Comparison of ENCODE assay signal across 26 cellular contexts in the genomic region with DNA sequence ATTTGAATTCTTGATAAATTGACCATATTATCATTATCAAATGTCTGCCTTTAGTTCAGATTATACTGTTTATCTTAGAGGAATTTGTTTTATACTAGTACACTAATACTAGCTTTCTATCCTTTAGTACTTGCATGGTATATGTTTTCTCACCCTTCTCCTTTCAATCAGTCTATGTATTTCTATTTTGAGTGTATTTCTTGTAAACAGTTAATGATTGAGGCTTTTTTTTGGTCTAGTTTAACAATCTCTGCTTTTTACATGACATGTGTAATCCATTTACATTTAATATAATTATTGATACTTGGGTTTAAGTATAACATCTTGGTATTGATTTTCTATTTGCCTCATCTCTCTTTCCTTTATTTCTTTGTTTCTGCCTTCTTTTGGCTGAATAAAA.
DNase-seq lines count a peak whose midpoint lies in the region; ATAC-seq, FAIRE-seq and TF ChIP-seq lines count a peak whose summit lies in the region.
"Had no signal": no experiment of that assay in that cellular context is flagged by ENCODE, and none has a peak within 500 bp of the region (broad histone marks: within the 10 kb centered on the region; RNA-seq: fewer than 3 reads in every experiment).

No MANE protein-coding gene starts in this region.

- H3K9ac ChIP-seq in K562 (ENCODE audit: insufficient read depth in 1 of 2, low read depth in 2 of 2, low read length in 2 of 2), result no peak overlapping the region
- H3K9ac ChIP-seq: BLaER1 treated with 17β-estradiol and CSF1 and Interleukin-3, amounts not matched to agents 10 nM and 100 nM had no signal

- peaks cover 0 to 1% of the 10 kb centered on the region in 2 donors for H3K36me3 Mint-ChIP-seq in activated T-cell treated with anti-CD3 and anti-CD28 coated beads, Interleukin-2, amount 50 U/mL, for 72 hours (ENCODE audit: insufficient read depth in 2 of 2)
- H3K36me3 Mint-ChIP-seq: CD8-positive, alpha-beta T cell had no signal

- no peaks in the 10 kb centered on the region for H3K36me3 ChIP-seq in K562 (ENCODE audit: control insufficient read depth, insufficient read depth, low read length)
- H3K36me3 ChIP-seq: BLaER1 treated with 17β-estradiol and CSF1 and Interleukin-3, amounts not matched to agents 10 nM and 100 nM had no signal

- no peaks in the 10 kb centered on the region for H3K9me3 ChIP-seq in K562 (replicated peaks; ENCODE audit: control insufficient read depth, insufficient read depth, low read depth, low read length)
- H3K9me3 ChIP-seq: A549 had no signal

- H3K4me1 Mint-ChIP-seq in activated T-cell treated with anti-CD3 and anti-CD28 coated beads, Interleukin-2, amount 50 U/mL, for 72 hours (ENCODE audit: low read depth), result no peaks in the 10 kb centered on the region
- H3K4me1 Mint-ChIP-seq: B cell had no signal

- BruUV-seq in K562 (replicated peaks; lab: Mats Ljungman, UMichigan), result no TSS peak

- peak overlapping the region; percentile 57 for H3K27ac Mint-ChIP-seq in activated T-cell treated with anti-CD3 and anti-CD28 coated beads, Interleukin-2, amount 50 U/mL, for 72 hours
- H3K27ac Mint-ChIP-seq: B cell; CD4-positive, alpha-beta T cell; CD8-positive, alpha-beta T cell had no signal

- no peak overlapping the region for H3K4me2 ChIP-seq in K562 (ENCODE audit: insufficient read depth, low read length)
- H3K4me2 ChIP-seq: A549; BLaER1 treated with 17β-estradiol and CSF1 and Interleukin-3, amounts not matched to agents 10 nM and 100 nM had no signal

- H3K9me3 Mint-ChIP-seq in activated T-cell treated with anti-CD3 and anti-CD28 coated beads, Interleukin-2, amount 50 U/mL, for 72 hours, result peaks cover 0 to 4% of the 10 kb centered on the region in 2 donors

- H4K20me1 ChIP-seq in K562 (replicated peaks; ENCODE audit: control insufficient read depth, insufficient read depth, low read length), result no peaks in the 10 kb centered on the region
- H4K20me1 ChIP-seq: BLaER1 treated with 17β-estradiol and CSF1 and Interleukin-3, amounts not matched to agents 10 nM and 100 nM had no signal

- no peak overlapping the region for H3K4me3 ChIP-seq in K562
- H3K4me3 ChIP-seq: A549; BLaER1 treated with 17β-estradiol and CSF1 and Interleukin-3, amounts not matched to agents 10 nM and 100 nM; GM12878 had no signal

- intact Hi-C loops in K562 (cut with micrococcal nuclease), result no loop called here

- no peaks in the 10 kb centered on the region for H3K79me2 ChIP-seq in K562 (ENCODE audit: control insufficient read depth, insufficient read depth, low read length)

- H2AFZ ChIP-seq in K562 (ENCODE audit: low read depth, low read length), result no peak overlapping the region

- CTCF ChIA-PET in K562 (lab: Yijun Ruan, JAX; ENCODE audit: low intra/inter-chr PET ratio), result no interaction called here

- H3K9me1 ChIP-seq in K562 (ENCODE audit: control insufficient read depth, insufficient read depth, low read length), result no peaks in the 10 kb centered on the region

- no peak for TF ChIP-seq RAD21 in K562 (CRISPR knock-in tag; conservative IDR thresholded peaks at IDR 0.05 in 1 of 2, IDR thresholded peaks at IDR 0.05 in 1 of 2)

- DNase-seq in activated T-cell treated with anti-CD3 and anti-CD28 coated beads, Interleukin-2, amount 50 U/mL, for 72 hours, result no peak
- DNase-seq in activated T-cell treated with anti-CD3 and anti-CD28 coated beads, Interleukin-2, amount 50 U/mL, for 1 hour, result no peak
- DNase-seq in K562 (ENCODE audit: extremely low read depth in 1 of 4, low spot score in 3 of 4), result no peak
- DNase-seq in activated effector memory CD4-positive, alpha-beta T cell treated with Interleukin-2 at 50 U/mL for 16 hours, result no peak
- no peak for DNase-seq in stimulated activated naive CD4-positive, alpha-beta T cell (lab: John Stamatoyannopoulos, UW)
- DNase-seq: AML-193; Caco-2; Calu3; CD4-positive, alpha-beta T cell; CD8-positive, alpha-beta T cell; DMS 273 treated with DMSO at 0.1 percent for 48 hours; DMS153; DMS53; DMS79; DND-41; EL; GDM1 had no signal

- H3K27me3 ChIP-seq in K562 (ENCODE audit: control insufficient read depth in 2 of 2, insufficient read depth in 2 of 2, low read length in 2 of 2), result no peaks in the 10 kb centered on the region
- H3K27me3 ChIP-seq: BLaER1 treated with 17β-estradiol and CSF1 and Interleukin-3, amounts not matched to agents 10 nM and 100 nM had no signal

- ATAC-seq in activated T-cell treated with anti-CD3 and anti-CD28 coated beads, Interleukin-2, amount 50 U/mL, for 72 hours (replicated peaks in 1 of 2), result no peak
- no peak for ATAC-seq in K562
- ATAC-seq: A549; CD8-positive, alpha-beta T cell; GM12878 had no signal

- in situ Hi-C loops in K562 (cut with MboI), result no loop called here

- no peaks in the 10 kb centered on the region for H3K27me3 Mint-ChIP-seq in activated T-cell treated with anti-CD3 and anti-CD28 coated beads, Interleukin-2, amount 50 U/mL, for 72 hours (ENCODE audit: low read depth)
- H3K27me3 Mint-ChIP-seq: B cell had no signal

- no peak overlapping the region for H3K27ac ChIP-seq in K562 (ENCODE audit: extremely low read depth, low read depth, low read length)
- H3K27ac ChIP-seq: 22Rv1; A549; BLaER1 treated with 17β-estradiol and CSF1 and Interleukin-3, amounts not matched to agents 10 nM and 100 nM; C4-2B had no signal

- FAIRE-seq in TTC549 (lab: Jason Lieb, UNC) (peak; percentile 47), K562 (lab: Jason Lieb, UNC) (no peak)
- FAIRE-seq: A549, GM12878, GM12892, GM18507 had no signal

- no peak for TF ChIP-seq EP300 in K562 (IDR thresholded peaks at IDR 0.05; ENCODE audit: low read length)

- no peaks in the 10 kb centered on the region for H3K4me1 ChIP-seq in K562 (replicated peaks in 1 of 2; ENCODE audit: control insufficient read depth in 2 of 2, insufficient read depth in 2 of 2, low read length in 2 of 2)
- H3K4me1 ChIP-seq: A549; BLaER1 treated with 17β-estradiol and CSF1 and Interleukin-3, amounts not matched to agents 10 nM and 100 nM had no signal

- no peak for TF ChIP-seq POLR2A in K562 (conservative IDR thresholded peaks at IDR 0.05)

- H3K4me3 Mint-ChIP-seq in activated T-cell treated with anti-CD3 and anti-CD28 coated beads, Interleukin-2, amount 50 U/mL, for 72 hours, result no peak overlapping the region
- H3K4me3 Mint-ChIP-seq: B cell; CD4-positive, alpha-beta T cell; CD8-positive, alpha-beta T cell had no signal

- POLR2A ChIA-PET in K562 (lab: Yijun Ruan, JAX), result no interaction called here

- no peak for TF ChIP-seq CTCF in K562 (IDR thresholded peaks at IDR 0.05 in 2 of 3, conservative IDR thresholded peaks at IDR 0.05 in 1 of 3; ENCODE audit: insufficient read depth in 2 of 3, low read depth in 1 of 3, low read length in 3 of 3)

TF ChIP-seq in K562, 482 proteins besides CTCF, POLR2A, EP300 and RAD21:
- no peak for TF ChIP-seq MECOM (CRISPR knock-in tag; IDR thresholded peaks at IDR 0.05)
- peak; percentile 59 for TF ChIP-seq ZNF507 (tag; conservative IDR thresholded peaks at IDR 0.05)
